21 cellular contexts compared by ENCODE assay signal in the genomic region with DNA sequence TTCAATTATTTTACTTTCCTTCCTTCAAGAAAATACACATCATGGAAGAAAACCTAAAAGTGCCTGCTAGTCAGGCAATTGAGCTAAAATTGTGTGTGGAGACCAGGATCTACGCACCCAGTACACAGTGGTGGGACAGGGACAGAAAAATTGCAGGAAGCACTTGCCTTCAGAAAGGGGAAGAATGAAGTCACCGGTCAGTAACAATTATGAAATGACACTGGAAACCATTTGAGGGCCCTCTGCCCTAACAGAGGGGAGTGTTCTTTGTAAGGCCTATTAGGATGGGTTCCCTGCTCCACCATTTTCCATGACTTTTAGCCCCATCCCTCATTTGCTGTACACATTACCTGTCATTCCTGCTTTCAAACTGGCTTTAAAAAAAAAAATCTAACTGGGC. TPM values are rescaled to one million over a fixed set of nuclear protein-coding genes. Genes with fewer than 3 reads are reported as not detected.
DNase-seq lines count a peak whose midpoint lies in the region; ATAC-seq and TF ChIP-seq lines count a peak whose summit lies in the region.
"Had no signal": no experiment of that assay in that cellular context is flagged by ENCODE, and none has a peak within 500 bp of the region (broad histone marks: within the 10 kb centered on the region; RNA-seq: fewer than 3 reads in every experiment).

No MANE protein-coding gene starts in this region.

- H3K4me2 ChIP-seq in osteoblast (ENCODE audit: insufficient read depth, low read length): no peak overlapping the region
- H3K4me2 ChIP-seq: BLaER1 had no signal

- peaks cover 10% of the 10 kb centered on the region for H3K36me3 Mint-ChIP-seq in central memory CD8-positive, alpha-beta T cell (ENCODE audit: insufficient read depth)

- H3K27me3 ChIP-seq in left ventricle myocardium inferior (ENCODE audit: low read depth) (no peaks in the 10 kb centered on the region), right atrium auricular region (no peaks in the 10 kb centered on the region), osteoblast (ENCODE audit: insufficient read depth, low read length) (no peaks in the 10 kb centered on the region)
- H3K27me3 ChIP-seq: BLaER1, foreskin keratinocyte, ovary, sigmoid colon had no signal

- no peak for ATAC-seq in central memory CD8-positive, alpha-beta T cell (replicated peaks; ENCODE audit: extremely low read depth, poor library complexity, severe bottlenecking)
- ATAC-seq: activated naive CD4-positive, alpha-beta T cell treated with anti-CD3 and anti-CD28 coated beads, Interleukin-2, amount 50 U/mL, for 72 hours; foreskin keratinocyte; T-cell had no signal

- DNase-seq in left ventricle myocardium inferior (no peak), right atrium auricular region (ENCODE audit: low spot score) (no peak), osteoblast (ENCODE audit: insufficient read length, low spot score, missing footprints) (peak; percentile 59), glomerular visceral epithelial cell (ENCODE audit: extremely low spot score) (no peak), OCI-M2 (lab: John Stamatoyannopoulos, UW; ENCODE audit: unreplicated experiment) (no peak), iPS-NIHi11 (ENCODE audit: low spot score) (no peak), SW480 (ENCODE audit: low spot score) (no peak)
- no peak for DNase-seq in central memory CD8-positive, alpha-beta T cell (ENCODE audit: low spot score in 2 of 2)
- DNase-seq: activated CD4-positive, alpha-beta memory T cell treated with anti-CD3 and anti-CD28 coated beads, Interleukin-2, amount 10 ng/mL, durations not matched to agents 7 days and 5 days; activated T-cell treated with anti-CD3 and anti-CD28 coated beads, Interleukin-2, amount 50 U/mL, for 24 hours; DMS 273 treated with DMSO at 0.1 percent for 48 hours; foreskin keratinocyte; NCI-H1436; ovary; sigmoid colon; stimulated activated CD4-positive, alpha-beta T cell treated with anti-CD3 and anti-CD28 coated beads, Interleukin-2, amount 100 ng/mL, for 48 hours; T-cell; WERI-Rb-1 had no signal

- no peak for TF ChIP-seq CTCF in left ventricle myocardium inferior (IDR thresholded peaks at IDR 0.05; ENCODE audit: borderline replicate concordance)
- no peak for TF ChIP-seq CTCF in right atrium auricular region (IDR thresholded peaks at IDR 0.05)
- no peak for TF ChIP-seq CTCF in osteoblast (IDR thresholded peaks at IDR 0.05; ENCODE audit: extremely low read depth, low read depth, low read length)

- H4K20me1 ChIP-seq in osteoblast (ENCODE audit: insufficient read depth, low read length): no peaks in the 10 kb centered on the region

- no peaks in the 10 kb centered on the region for H3K27me3 Mint-ChIP-seq in central memory CD8-positive, alpha-beta T cell
- H3K27me3 Mint-ChIP-seq: activated CD4-positive, alpha-beta memory T cell treated with anti-CD3 and anti-CD28 coated beads, Interleukin-2, amount 10 ng/mL, durations not matched to agents 7 days and 5 days; activated T-cell treated with anti-CD3 and anti-CD28 coated beads, Interleukin-2, amount 50 U/mL, for 24 hours; T-cell had no signal

- peaks cover 5% of the 10 kb centered on the region for H3K36me3 ChIP-seq in left ventricle myocardium inferior
- H3K36me3 ChIP-seq in right atrium auricular region: peaks cover 2% of the 10 kb centered on the region
- H3K36me3 ChIP-seq in osteoblast (ENCODE audit: insufficient read depth, low read length): peaks cover 2% of the 10 kb centered on the region
- H3K36me3 ChIP-seq: ovary had no signal

- no peaks in the 10 kb centered on the region for H3K9me3 ChIP-seq in left ventricle myocardium inferior (replicated peaks)
- H3K9me3 ChIP-seq in right atrium auricular region: no peaks in the 10 kb centered on the region
- H3K9me3 ChIP-seq in osteoblast (ENCODE audit: low read depth, low read length): no peaks in the 10 kb centered on the region
- H3K9me3 ChIP-seq: BLaER1, ovary, sigmoid colon had no signal

- H3K9me3 Mint-ChIP-seq in central memory CD8-positive, alpha-beta T cell: no peaks in the 10 kb centered on the region
- H3K9me3 Mint-ChIP-seq: activated CD4-positive, alpha-beta memory T cell treated with anti-CD3 and anti-CD28 coated beads, Interleukin-2, amount 10 ng/mL, durations not matched to agents 7 days and 5 days; activated naive CD4-positive, alpha-beta T cell treated with anti-CD3 and anti-CD28 coated beads, Interleukin-2, amount 50 U/mL, for 72 hours; activated T-cell treated with anti-CD3 and anti-CD28 coated beads, Interleukin-2, amount 50 U/mL, for 24 hours; T-cell had no signal

- H3K79me2 ChIP-seq in osteoblast (ENCODE audit: insufficient read depth, low read length): peaks cover 5% of the 10 kb centered on the region

- peaks cover 12% of the 10 kb centered on the region for H3K4me1 Mint-ChIP-seq in central memory CD8-positive, alpha-beta T cell

- H3K4me1 ChIP-seq in left ventricle myocardium inferior (peaks cover 27% of the 10 kb centered on the region), right atrium auricular region (peaks cover 0 to 8% of the 10 kb centered on the region in 2 donors), osteoblast (ENCODE audit: insufficient read depth, low read length) (peaks cover 20% of the 10 kb centered on the region)

- H3K27ac ChIP-seq in left ventricle myocardium inferior (replicated peaks): peak overlapping the region; percentile 13
- H3K27ac ChIP-seq in right atrium auricular region: no peak overlapping the region
- no peak overlapping the region for H3K27ac ChIP-seq in osteoblast (ENCODE audit: low read depth, low read length)
- H3K27ac ChIP-seq: BLaER1, coronary artery, foreskin keratinocyte, ovary, sigmoid colon, WERI-Rb-1 had no signal

- no peak overlapping the region for H3K4me3 ChIP-seq in left ventricle myocardium inferior
- H3K4me3 ChIP-seq in right atrium auricular region: no peak overlapping the region
- H3K4me3 ChIP-seq in osteoblast (ENCODE audit: insufficient read depth, low read length): no peak overlapping the region
- H3K4me3 ChIP-seq: BLaER1, coronary artery, ovary, sigmoid colon had no signal

- H3K27ac Mint-ChIP-seq in central memory CD8-positive, alpha-beta T cell (ENCODE audit: low read depth): peak overlapping the region; percentile 16
- H3K27ac Mint-ChIP-seq: activated CD4-positive, alpha-beta memory T cell treated with anti-CD3 and anti-CD28 coated beads, Interleukin-2, amount 10 ng/mL, durations not matched to agents 7 days and 5 days; T-cell had no signal

- no peak overlapping the region for H3K4me3 Mint-ChIP-seq in central memory CD8-positive, alpha-beta T cell
- H3K4me3 Mint-ChIP-seq: activated CD4-positive, alpha-beta memory T cell treated with anti-CD3 and anti-CD28 coated beads, Interleukin-2, amount 10 ng/mL, durations not matched to agents 7 days and 5 days; activated T-cell treated with anti-CD3 and anti-CD28 coated beads, Interleukin-2, amount 50 U/mL, for 24 hours; T-cell had no signal

- intact Hi-C loops in left ventricle myocardium inferior (cut with micrococcal nuclease): no loop called here

- no peak overlapping the region for H2AFZ ChIP-seq in osteoblast (ENCODE audit: low read length)

RNA-seq across cellular contexts. Expression of a gene that starts 4.5 kb away (rescaled TPM):
- total RNA-seq in left ventricle myocardium inferior (10.4 TPM), right atrium auricular region (10 to 100 TPM; 10.3 TPM), osteoblast (13.8 and 17.1 TPM in 2 replicates)

RNA-seq across cellular contexts. Expression of a gene that starts 45.5 kb away (rescaled TPM):
- total RNA-seq in left ventricle myocardium inferior: 9.8 TPM
- 10 to 100 TPM; 12.2 to 31.6 TPM for total RNA-seq in right atrium auricular region
- total RNA-seq in osteoblast: 54.8 and 58.6 TPM in 2 replicates

RNA-seq across cellular contexts. Expression of a gene that starts 54.5 kb away (rescaled TPM):
- 9.8 TPM for total RNA-seq in left ventricle myocardium inferior
- total RNA-seq in right atrium auricular region: 10 to 100 TPM; 12.8 to 16.1 TPM
- total RNA-seq in osteoblast: 19.2 and 19.5 TPM in 2 replicates

RNA-seq across cellular contexts. Expression of a gene that starts 54.5 kb away (rescaled TPM):
- total RNA-seq in left ventricle myocardium inferior (9.4 TPM), right atrium auricular region (10 to 100 TPM in 1 of 2 donors, 1 to 10 TPM in 1; 9.5 to 11.6 TPM), osteoblast (12.7 and 15.6 TPM in 2 replicates)

RNA-seq across cellular contexts. Expression of a gene that starts 59.3 kb away (rescaled TPM):
- total RNA-seq in left ventricle myocardium inferior (70.5 TPM), right atrium auricular region (100 to 1,000 TPM in 1 of 2 donors, 10 to 100 TPM in 1; 15.3 to 157 TPM), osteoblast (5.8 and 8.5 TPM in 2 replicates)
